24 cellular contexts compared by ENCODE assay signal in genomic region chr20:60883517-60883916, GRCh38.
"Had no signal": no experiment of that assay in that cellular context is flagged by ENCODE, and none has a peak within 500 bp of the region (broad histone marks: within the 10 kb centered on the region; RNA-seq: fewer than 3 reads in every experiment).

No MANE protein-coding gene starts in this region.

- H3K9me3 ChIP-seq: esophagus muscularis mucosa, gastroesophageal sphincter, heart left ventricle, mucosa of descending colon, right atrium auricular region, testis, tibial artery had no signal

- H3K36me3 ChIP-seq: esophagus muscularis mucosa, gastroesophageal sphincter, heart left ventricle, neural progenitor cell, right atrium auricular region, tibial artery had no signal

- H2AFZ ChIP-seq: hepatocyte, neural progenitor cell, parathyroid adenoma had no signal

- DNase-seq: dermis blood vessel endothelial cell; effector memory CD4-positive, alpha-beta T cell; foreskin keratinocyte; heart left ventricle; kidney; mucosa of descending colon; naive thymus-derived CD4-positive, alpha-beta T cell; stimulated activated CD4-positive, alpha-beta T cell treated with anti-CD3 and anti-CD28 coated beads, Interleukin-2, amount 100 ng/mL, for 24 hours; stimulated activated CD4-positive, alpha-beta T cell treated with anti-CD3 and anti-CD28 coated beads, Interleukin-4, amount 100 ng/mL, for 4 hours; stimulated activated naive CD8-positive, alpha-beta T cell treated with anti-CD3 and anti-CD28 coated beads, Interleukin-15, Interleukin-2, amounts not matched to agents 100 U/mL and 50 U/mL, for 24 hours; substantia nigra; testis; tibial artery had no signal

- H3K79me2 ChIP-seq: hepatocyte, parathyroid adenoma had no signal

- H3K4me2 ChIP-seq: hepatocyte, neural progenitor cell had no signal

- H3K4me1 ChIP-seq: esophagus muscularis mucosa, foreskin keratinocyte, gastroesophageal sphincter, heart left ventricle, neural progenitor cell, parathyroid adenoma, right atrium auricular region, testis, tibial artery had no signal

- H3K9ac ChIP-seq: neural progenitor cell, parathyroid adenoma had no signal

- H3K27ac ChIP-seq: coronary artery, esophagus muscularis mucosa, foreskin keratinocyte, gastroesophageal sphincter, heart left ventricle, hepatocyte, neural progenitor cell, parathyroid adenoma, right atrium auricular region, testis, tibial artery had no signal

- H3K4me3 ChIP-seq: coronary artery, esophagus muscularis mucosa, gastroesophageal sphincter, heart left ventricle, hepatocyte, lung, mucosa of descending colon, neural progenitor cell, right atrium auricular region, testis, tibial artery had no signal

- ATAC-seq: foreskin keratinocyte; gastroesophageal sphincter; heart left ventricle; left lobe of liver; mucosa of descending colon; naive thymus-derived CD4-positive, alpha-beta T cell; sciatic nerve; stimulated activated memory B cell treated with anti-CD40 and anti-IgM and Interleukin-4, amounts not matched to agents 10 μg/mL and 1 μg/mL and 100 μg/mL, for 72 hours; stimulated activated naive CD8-positive, alpha-beta T cell treated with anti-CD3 and anti-CD28 coated beads, Interleukin-15, Interleukin-2, amounts not matched to agents 100 U/mL and 50 U/mL, for 24 hours had no signal

- H3K27me3 ChIP-seq: esophagus muscularis mucosa, foreskin keratinocyte, hepatocyte, neural progenitor cell, right atrium auricular region, testis, tibial artery had no signal
